Comparison of ENCODE assay signal across 22 cellular contexts in the genomic region with DNA sequence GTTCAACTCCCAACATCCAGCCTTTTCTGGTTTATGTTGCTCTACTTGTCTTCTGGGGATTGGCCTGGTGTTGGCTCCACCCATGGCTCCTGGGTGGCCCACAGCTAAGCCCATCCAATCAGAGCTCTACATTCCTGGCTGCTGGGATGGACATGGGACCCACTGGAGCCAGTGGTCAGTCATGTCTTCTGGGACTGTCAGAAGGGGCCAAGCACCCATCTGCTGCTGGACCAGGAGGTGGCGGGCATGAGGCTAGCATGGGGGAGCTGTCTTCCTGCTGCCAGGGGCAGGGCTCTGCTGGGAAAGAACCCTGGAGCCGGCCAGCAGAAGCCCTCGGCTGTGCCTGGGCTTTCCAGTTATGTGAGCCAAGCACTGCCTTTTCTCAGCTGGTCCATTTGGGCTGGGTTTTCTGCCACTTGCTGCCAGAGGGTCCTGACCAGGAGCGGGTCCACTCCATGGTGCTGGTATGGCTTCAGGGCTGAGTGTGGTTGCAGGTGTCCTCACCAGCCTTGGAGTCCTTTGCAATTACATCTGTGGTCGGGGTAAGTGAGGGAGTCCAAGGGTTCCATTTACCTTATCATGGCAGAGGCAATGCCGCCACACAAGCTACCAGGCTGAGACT. TPM values are rescaled to one million over a fixed set of nuclear protein-coding genes. Genes with fewer than 3 reads are reported as not detected.
"Had no signal": no experiment of that assay in that cellular context is flagged by ENCODE, and none has a peak within 500 bp of the region (broad histone marks: within the 10 kb centered on the region; RNA-seq: fewer than 3 reads in every experiment).

No MANE protein-coding gene starts in this region.

- H3K27me3 ChIP-seq: ascending aorta, ovary had no signal

- H3K4me1 ChIP-seq: ascending aorta, esophagus muscularis mucosa, gastroesophageal sphincter, left lung, tibial artery had no signal

- H3K36me3 ChIP-seq: ascending aorta, esophagus muscularis mucosa, gastroesophageal sphincter, left lung, ovary, tibial artery had no signal

- H3K4me3 ChIP-seq: ascending aorta, esophagus muscularis mucosa, gastroesophageal sphincter, left lung, ovary, tibial artery had no signal

- ATAC-seq: activated T-cell treated with anti-CD3 and anti-CD28 coated beads, Interleukin-2, amount 50 U/mL, for 72 hours; gastroesophageal sphincter; left lung; naive thymus-derived CD4-positive, alpha-beta T cell; stimulated activated naive CD8-positive, alpha-beta T cell treated with anti-CD3 and anti-CD28 coated beads, Interleukin-15, Interleukin-2, amounts not matched to agents 100 U/mL and 50 U/mL, for 24 hours had no signal

- DNase-seq: activated CD4-positive, alpha-beta T cell treated with anti-CD3 and anti-CD28 coated beads for 1 hour; activated CD8-positive, alpha-beta memory T cell treated with anti-CD3 and anti-CD28 coated beads for 24 hours; activated CD8-positive, alpha-beta memory T cell treated with anti-CD3 and anti-CD28 coated beads, Interleukin-2, amount 50 U/mL, for 48 hours; activated effector memory CD4-positive, alpha-beta T cell treated with anti-CD3 and anti-CD28 coated beads, Interleukin-2, amount 50 U/mL, for 16 hours; activated naive CD4-positive, alpha-beta T cell treated with anti-CD3 and anti-CD28 coated beads, Interleukin-2, amount 50 U/mL, for 16 hours; activated T-cell treated with anti-CD3 and anti-CD28 coated beads, Interleukin-2, amount 50 U/mL, for 72 hours; cortex of kidney; naive thymus-derived CD4-positive, alpha-beta T cell; stimulated activated CD4-positive, alpha-beta T cell treated with anti-CD3 and anti-CD28 coated beads, Interleukin-12 subunit alpha, Interleukin-12 subunit beta, amount 100 ng/mL, for 4 hours; stimulated activated CD4-positive, alpha-beta T cell treated with anti-CD3 and anti-CD28 coated beads, Interleukin-1b, Interleukin-23, amount 100 ng/mL, for 48 hours; stimulated activated naive CD8-positive, alpha-beta T cell treated with anti-CD3 and anti-CD28 coated beads, Interleukin-15, Interleukin-2, amounts not matched to agents 100 U/mL and 50 U/mL, for 24 hours; substantia nigra; SW 1271; T-helper 2 cell had no signal

- H3K9me3 ChIP-seq: ascending aorta, ovary, tibial artery had no signal

- H3K27ac ChIP-seq: ascending aorta, esophagus muscularis mucosa, gastroesophageal sphincter, left lung, ovary, tibial artery, VCaP had no signal

RNA-seq across cellular contexts. Expression of a gene that starts 17.4 kb away (rescaled TPM):
- polyA plus RNA-seq: keratinocyte had no signal
